Comparison of ENCODE assay signal across 17 cellular contexts in genomic region chr1:82901118-82901517, GRCh38.
DNase-seq lines count a peak whose midpoint lies in the region; TF ChIP-seq lines count a peak whose summit lies in the region.
"Had no signal": no experiment of that assay in that cellular context is flagged by ENCODE, and none has a peak within 500 bp of the region (broad histone marks: within the 10 kb centered on the region; RNA-seq: fewer than 3 reads in every experiment).

No MANE protein-coding gene starts in this region.

- no peaks in the 10 kb centered on the region for H3K36me3 ChIP-seq in SU-DHL-6 (ENCODE audit: low read length)
- H3K36me3 ChIP-seq: BE2C had no signal

- H3K4me3 ChIP-seq in SU-DHL-6 (ENCODE audit: insufficient read depth, low read length, poor library complexity, severe bottlenecking) = no peak overlapping the region
- no peak overlapping the region for H3K4me3 ChIP-seq in foreskin fibroblast (ENCODE audit: low read depth in 1 of 2, low read length in 2 of 2)
- H3K4me3 ChIP-seq: A549, GM12878, GM23248 had no signal

- H3K79me2 ChIP-seq in SU-DHL-6 (ENCODE audit: insufficient read depth, low read length) = no peaks in the 10 kb centered on the region

- DNase-seq in NCI-H524 (lab: John Stamatoyannopoulos, UW) (peak; percentile 9 to 48), NCI-H82 (lab: John Stamatoyannopoulos, UW) (peak; percentile 73), foreskin fibroblast (peak; percentile 10 to 46), Calu3 (no peak), inferior parietal cortex (ENCODE audit: extremely low spot score) (no peak), NOMO-1 treated with DMSO at 0.1 percent for 48 hours (lab: John Stamatoyannopoulos, UW; ENCODE audit: unreplicated experiment) (no peak)
- DNase-seq in central memory CD4-positive, alpha-beta T cell = no peak
- DNase-seq: BE2C; CD4-positive, alpha-beta memory T cell; DMS79; GM23248; H7 had no signal

- peak overlapping the region; percentile 64 for H2AFZ ChIP-seq in SU-DHL-6 (ENCODE audit: low read depth, low read length, severe bottlenecking)
- H2AFZ ChIP-seq: GM23248 had no signal

- no peak overlapping the region for H3K4me3 Mint-ChIP-seq in Calu3 (ENCODE audit: low read depth, unreplicated experiment)
- H3K4me3 Mint-ChIP-seq: CD4-positive, alpha-beta memory T cell; IgD-negative memory B cell had no signal

- intact Hi-C loops in Calu3 (cut with micrococcal nuclease; ENCODE audit: unreplicated experiment) = no loop called here

- no peaks in the 10 kb centered on the region for H3K9me2 ChIP-seq in SU-DHL-6 (replicated peaks; ENCODE audit: insufficient read depth, low read length)

- no peaks in the 10 kb centered on the region for H3K27me3 Mint-ChIP-seq in Calu3 (ENCODE audit: unreplicated experiment)
- H3K27me3 Mint-ChIP-seq: CD4-positive, alpha-beta memory T cell; IgD-negative memory B cell had no signal

- no peaks in the 10 kb centered on the region for H3F3A ChIP-seq in SU-DHL-6 (ENCODE audit: insufficient read depth)

- no peak overlapping the region for H3K4me2 ChIP-seq in SU-DHL-6 (ENCODE audit: low read depth, low read length, poor library complexity, severe bottlenecking)
- H3K4me2 ChIP-seq: A549 had no signal

- H3K9ac ChIP-seq in SU-DHL-6 (ENCODE audit: low read length) = no peak overlapping the region
- H3K9ac ChIP-seq: GM23248 had no signal

- CTCF ChIA-PET in Calu3 (lab: Charles Lee) = no interaction called here

- H3K36me3 Mint-ChIP-seq in Calu3 (ENCODE audit: insufficient read depth, unreplicated experiment) = no peaks in the 10 kb centered on the region
- H3K36me3 Mint-ChIP-seq: CD4-positive, alpha-beta memory T cell; IgD-negative memory B cell had no signal

- H3K27ac ChIP-seq in SU-DHL-6 (ENCODE audit: low read depth, low read length) = no peak overlapping the region
- H3K27ac ChIP-seq: A549, C4-2B, GM23248 had no signal

- no peak overlapping the region for H3K27ac Mint-ChIP-seq in Calu3 (ENCODE audit: unreplicated experiment)
- H3K27ac Mint-ChIP-seq: CD4-positive, alpha-beta memory T cell; IgD-negative memory B cell had no signal

- no peaks in the 10 kb centered on the region for H3K27me3 ChIP-seq in SU-DHL-6 (ENCODE audit: low read length)
- H3K27me3 ChIP-seq: BE2C had no signal

- H3K9me3 ChIP-seq in SU-DHL-6 (ENCODE audit: insufficient read depth, low read length) = no peaks in the 10 kb centered on the region
- H3K9me3 ChIP-seq: A549, BE2C had no signal

- H4K20me1 ChIP-seq in SU-DHL-6 (ENCODE audit: low read depth, low read length) = no peaks in the 10 kb centered on the region

- BruUV-seq in Calu3 (replicated peaks; lab: Mats Ljungman, UMichigan) = no TSS peak

- no peaks in the 10 kb centered on the region for H3K4me1 Mint-ChIP-seq in Calu3 (ENCODE audit: low read depth, unreplicated experiment)
- H3K4me1 Mint-ChIP-seq: CD4-positive, alpha-beta memory T cell; IgD-negative memory B cell had no signal

- no peak for TF ChIP-seq CTCF in SU-DHL-6 (IDR thresholded peaks at IDR 0.05; ENCODE audit: insufficient read depth, low read length, poor library complexity, severe bottlenecking)
- no peak for TF ChIP-seq CTCF in foreskin fibroblast (IDR thresholded peaks at IDR 0.05; ENCODE audit: low read depth, low read length)
- TF ChIP-seq CTCF in Calu3 (IDR thresholded peaks at IDR 0.05; ENCODE audit: unreplicated experiment) = no peak

- H3K9me3 Mint-ChIP-seq in Calu3 (ENCODE audit: low read depth, unreplicated experiment) = peaks cover 4% of the 10 kb centered on the region

Comparison
In these comparisons a context has a peak if more than half of its experiments do, and no peak if none do; other contexts are left out.
1. DNase-seq: peak in NCI-H524 (2 of 2), NCI-H82 (single experiment) and foreskin fibroblast (2 of 2); none in central memory CD4-positive, alpha-beta T cell (single experiment), Calu3 (single experiment), inferior parietal cortex (single experiment) and NOMO-1 treated with DMSO at 0.1 percent for 48 hours (single experiment).